ENCODE assay signal across 30 cellular contexts in the genomic region with DNA sequence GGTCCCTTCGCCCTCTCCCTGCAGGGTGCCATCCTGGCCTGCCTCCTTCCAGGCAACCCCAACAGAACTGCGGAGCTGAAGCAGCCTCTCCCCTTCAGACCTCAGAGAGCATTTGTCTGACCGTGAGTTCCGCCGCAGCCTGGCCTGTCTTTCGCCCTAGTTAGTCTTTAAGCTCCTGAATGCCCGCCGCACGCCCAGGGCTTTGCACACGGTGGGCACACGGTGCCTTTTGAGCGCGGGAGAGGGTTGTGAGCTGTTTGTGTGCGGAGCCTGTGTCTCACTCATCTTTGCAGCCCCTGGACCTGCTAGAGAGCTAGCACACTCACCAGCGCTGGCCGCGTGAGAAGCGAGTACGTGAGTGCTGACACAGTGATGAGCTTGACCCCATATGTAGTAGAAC.
"Had no signal": no experiment of that assay in that cellular context is flagged by ENCODE, and none has a peak within 500 bp of the region (broad histone marks: within the 10 kb centered on the region; RNA-seq: fewer than 3 reads in every experiment).

No MANE protein-coding gene starts in this region.

- H3K36me3 ChIP-seq: MG63, SJSA1 had no signal

- H3K27ac ChIP-seq: RWPE1, SJSA1, VCaP had no signal

- DNase-seq: activated CD4-positive, alpha-beta memory T cell treated with anti-CD3 and anti-CD28 coated beads, Interleukin-2, amount 10 ng/mL, durations not matched to agents 7 days and 5 days; activated CD4-positive, alpha-beta T cell treated with anti-CD3 and anti-CD28 coated beads for 36 hours; activated CD4-positive, alpha-beta T cell treated with anti-CD3 and anti-CD28 coated beads, Interleukin-2, amount 50 U/mL, for 1 hour; activated gamma-delta T cell treated with Interleukin-2 at 50 U/mL for 16 hours; activated naive CD4-positive, alpha-beta T cell treated with anti-CD3 and anti-CD28 coated beads, Interleukin-2, amount 10 ng/mL, durations not matched to agents 7 days and 5 days; activated naive CD8-positive, alpha-beta T cell treated with anti-CD3 and anti-CD28 coated beads for 36 hours; activated T-cell treated with anti-CD3 and anti-CD28 coated beads for 4 hours; activated T-cell treated with anti-CD3 and anti-CD28 coated beads, Interleukin-2, amount 50 U/mL, for 48 hours; anterior cingulate cortex; cerebellar nuclear complex; MG63; MV-4-11; NCI-H1092 treated with DMSO at 0.1 percent for 48 hours; NCI-H1417 treated with DMSO at 0.1 percent for 48 hours; NCI-H1694; NCI-H2029 treated with DMSO at 0.1 percent for 48 hours; NCI-H345; NCI-H510A; NCI-H526 treated with DMSO at 0.1 percent for 48 hours; NK-92 treated with Interleukin-12 subunit alpha and Interleukin-12 subunit beta, amount 100 ng/mL, for 24 hours; OCI-M1; SHP77; T-helper 9 cell had no signal

- H3K4me3 ChIP-seq: MG63, SJSA1 had no signal

- H3K27me3 ChIP-seq: MG63, SJSA1 had no signal

- FAIRE-seq: TTC549 had no signal

- ATAC-seq: activated CD4-positive, alpha-beta T cell treated with anti-CD3 and anti-CD28 coated beads for 36 hours; activated T-helper 17 cell treated with anti-CD3 and anti-CD28 coated beads, Interleukin-2, amount 50 U/mL, for 72 hours; Panc1; SK-N-SH treated with all-trans-retinoic acid at 6 μM for 48 hours had no signal

- H3K9me3 ChIP-seq: SJSA1 had no signal
